In genomic region chr16:64705443-64705842, GRCh38 we compare ENCODE assay signal across 1 cellular context.
A peak's percentile ranks its signal among the peaks of the same experiment; 100 is the strongest.
TF ChIP-seq lines count a peak whose summit lies in the region.

No MANE protein-coding gene starts in this region.

TF ChIP-seq in SK-N-SH, 30 proteins besides CTCF, POLR2A, EP300 and RAD21 (continued from another document):
- TF ChIP-seq, protein P1, sequence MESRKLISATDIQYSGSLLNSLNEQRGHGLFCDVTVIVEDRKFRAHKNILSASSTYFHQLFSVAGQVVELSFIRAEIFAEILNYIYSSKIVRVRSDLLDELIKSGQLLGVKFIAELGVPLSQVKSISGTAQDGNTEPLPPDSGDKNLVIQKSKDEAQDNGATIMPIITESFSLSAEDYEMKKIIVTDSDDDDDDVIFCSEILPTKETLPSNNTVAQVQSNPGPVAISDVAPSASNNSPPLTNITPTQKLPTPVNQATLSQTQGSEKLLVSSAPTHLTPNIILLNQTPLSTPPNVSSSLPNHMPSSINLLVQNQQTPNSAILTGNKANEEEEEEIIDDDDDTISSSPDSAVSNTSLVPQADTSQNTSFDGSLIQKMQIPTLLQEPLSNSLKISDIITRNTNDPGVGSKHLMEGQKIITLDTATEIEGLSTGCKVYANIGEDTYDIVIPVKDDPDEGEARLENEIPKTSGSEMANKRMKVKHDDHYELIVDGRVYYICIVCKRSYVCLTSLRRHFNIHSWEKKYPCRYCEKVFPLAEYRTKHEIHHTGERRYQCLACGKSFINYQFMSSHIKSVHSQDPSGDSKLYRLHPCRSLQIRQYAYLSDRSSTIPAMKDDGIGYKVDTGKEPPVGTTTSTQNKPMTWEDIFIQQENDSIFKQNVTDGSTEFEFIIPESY (IDR thresholded peaks at IDR 0.05; ENCODE audit: borderline replicate concordance, low read depth): no peak
- TF ChIP-seq GABPA (IDR thresholded peaks at IDR 0.05; ENCODE audit: low read depth) (no peak), SMC3 (IDR thresholded peaks at IDR 0.05; ENCODE audit: low read depth, low read length) (no peak), FOXM1 (IDR thresholded peaks at IDR 0.05; ENCODE audit: low read depth) (0 out of 2 replicates have a peak, but pooled peaks have one; percentile 49), FOXJ3 (CRISPR knock-in tag; IDR thresholded peaks at IDR 0.05) (no peak), MEF2A (IDR thresholded peaks at IDR 0.05; ENCODE audit: borderline replicate concordance, low read depth) (0 out of 2 replicates have a peak, but pooled peaks have one; percentile 36), PBX3 (IDR thresholded peaks at IDR 0.05) (peak; percentile 88), FOSL2 (IDR thresholded peaks at IDR 0.05; ENCODE audit: borderline replicate concordance, low read depth) (peak; percentile 67; the same call in 1 of the 2 replicates), SIN3A (IDR thresholded peaks at IDR 0.05; ENCODE audit: borderline replicate concordance, low read depth, low read length) (no peak), POLR2AphosphoS5 (IDR thresholded peaks at IDR 0.05; ENCODE audit: low read depth, low read length) (no peak), YY1 (IDR thresholded peaks at IDR 0.05; ENCODE audit: low read depth) (no peak), CHD2 (IDR thresholded peaks at IDR 0.05; ENCODE audit: low read length, partially characterized antibody) (no peak), MXI1 (IDR thresholded peaks at IDR 0.05; ENCODE audit: low read depth, low read length) (no peak), GATA2 (CRISPR knock-in tag; IDR thresholded peaks at IDR 0.05) (no peak), RFX5 (IDR thresholded peaks at IDR 0.05; ENCODE audit: low read length) (no peak), ELF1 (IDR thresholded peaks at IDR 0.05) (no peak)
- TF ChIP-seq, protein P2, sequence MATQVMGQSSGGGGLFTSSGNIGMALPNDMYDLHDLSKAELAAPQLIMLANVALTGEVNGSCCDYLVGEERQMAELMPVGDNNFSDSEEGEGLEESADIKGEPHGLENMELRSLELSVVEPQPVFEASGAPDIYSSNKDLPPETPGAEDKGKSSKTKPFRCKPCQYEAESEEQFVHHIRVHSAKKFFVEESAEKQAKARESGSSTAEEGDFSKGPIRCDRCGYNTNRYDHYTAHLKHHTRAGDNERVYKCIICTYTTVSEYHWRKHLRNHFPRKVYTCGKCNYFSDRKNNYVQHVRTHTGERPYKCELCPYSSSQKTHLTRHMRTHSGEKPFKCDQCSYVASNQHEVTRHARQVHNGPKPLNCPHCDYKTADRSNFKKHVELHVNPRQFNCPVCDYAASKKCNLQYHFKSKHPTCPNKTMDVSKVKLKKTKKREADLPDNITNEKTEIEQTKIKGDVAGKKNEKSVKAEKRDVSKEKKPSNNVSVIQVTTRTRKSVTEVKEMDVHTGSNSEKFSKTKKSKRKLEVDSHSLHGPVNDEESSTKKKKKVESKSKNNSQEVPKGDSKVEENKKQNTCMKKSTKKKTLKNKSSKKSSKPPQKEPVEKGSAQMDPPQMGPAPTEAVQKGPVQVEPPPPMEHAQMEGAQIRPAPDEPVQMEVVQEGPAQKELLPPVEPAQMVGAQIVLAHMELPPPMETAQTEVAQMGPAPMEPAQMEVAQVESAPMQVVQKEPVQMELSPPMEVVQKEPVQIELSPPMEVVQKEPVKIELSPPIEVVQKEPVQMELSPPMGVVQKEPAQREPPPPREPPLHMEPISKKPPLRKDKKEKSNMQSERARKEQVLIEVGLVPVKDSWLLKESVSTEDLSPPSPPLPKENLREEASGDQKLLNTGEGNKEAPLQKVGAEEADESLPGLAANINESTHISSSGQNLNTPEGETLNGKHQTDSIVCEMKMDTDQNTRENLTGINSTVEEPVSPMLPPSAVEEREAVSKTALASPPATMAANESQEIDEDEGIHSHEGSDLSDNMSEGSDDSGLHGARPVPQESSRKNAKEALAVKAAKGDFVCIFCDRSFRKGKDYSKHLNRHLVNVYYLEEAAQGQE (IDR thresholded peaks at IDR 0.05; ENCODE audit: low read depth, low read length): no peak
- TF ChIP-seq, protein P3, sequence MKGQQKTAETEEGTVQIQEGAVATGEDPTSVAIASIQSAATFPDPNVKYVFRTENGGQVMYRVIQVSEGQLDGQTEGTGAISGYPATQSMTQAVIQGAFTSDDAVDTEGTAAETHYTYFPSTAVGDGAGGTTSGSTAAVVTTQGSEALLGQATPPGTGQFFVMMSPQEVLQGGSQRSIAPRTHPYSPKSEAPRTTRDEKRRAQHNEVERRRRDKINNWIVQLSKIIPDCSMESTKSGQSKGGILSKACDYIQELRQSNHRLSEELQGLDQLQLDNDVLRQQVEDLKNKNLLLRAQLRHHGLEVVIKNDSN (IDR thresholded peaks at IDR 0.05; ENCODE audit: borderline replicate concordance, low read depth): no peak
- TF ChIP-seq, protein P4, sequence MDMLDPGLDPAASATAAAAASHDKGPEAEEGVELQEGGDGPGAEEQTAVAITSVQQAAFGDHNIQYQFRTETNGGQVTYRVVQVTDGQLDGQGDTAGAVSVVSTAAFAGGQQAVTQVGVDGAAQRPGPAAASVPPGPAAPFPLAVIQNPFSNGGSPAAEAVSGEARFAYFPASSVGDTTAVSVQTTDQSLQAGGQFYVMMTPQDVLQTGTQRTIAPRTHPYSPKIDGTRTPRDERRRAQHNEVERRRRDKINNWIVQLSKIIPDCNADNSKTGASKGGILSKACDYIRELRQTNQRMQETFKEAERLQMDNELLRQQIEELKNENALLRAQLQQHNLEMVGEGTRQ (IDR thresholded peaks at IDR 0.05; ENCODE audit: borderline replicate concordance, low read depth, low read length): no peak
